ENCODE assay signal across 20 cellular contexts in genomic region chr15:66964111-66964738, GRCh38.
"Had no signal": no experiment of that assay in that cellular context is flagged by ENCODE, and none has a peak within 500 bp of the region (broad histone marks: within the 10 kb centered on the region; RNA-seq: fewer than 3 reads in every experiment).

No MANE protein-coding gene starts in this region.

- H3K27ac ChIP-seq: esophagus squamous epithelium, gastroesophageal sphincter, neutrophil, psoas muscle, right lobe of liver, spleen, tibial artery, upper lobe of left lung, vagina had no signal

- H3K4me3 ChIP-seq: esophagus squamous epithelium, gastroesophageal sphincter, psoas muscle, right lobe of liver, spleen, tibial artery, upper lobe of left lung, vagina had no signal

- DNase-seq: dermis blood vessel endothelial cell; esophagus squamous epithelium; glutamatergic neuron; immature natural killer cell; mesendoderm; naive thymus-derived CD4-positive, alpha-beta T cell; nephron progenitor cell; psoas muscle; retina; right lobe of liver; spleen; stimulated activated CD4-positive, alpha-beta T cell treated with anti-CD3 and anti-CD28 coated beads, Interleukin-15, amount 100 ng/mL, for 24 hours; stimulated activated CD4-positive, alpha-beta T cell treated with anti-CD3 and anti-CD28 coated beads, Interleukin-1b, Interleukin-23, amount 100 ng/mL, for 48 hours; stimulated activated CD4-positive, alpha-beta T cell treated with anti-CD3 and anti-CD28 coated beads, Interleukin-4, amount 100 ng/mL, for 24 hours; upper lobe of left lung had no signal

- ATAC-seq: gastroesophageal sphincter; naive thymus-derived CD4-positive, alpha-beta T cell; psoas muscle; stimulated activated memory B cell treated with anti-CD40 and anti-IgM and Interleukin-4, amounts not matched to agents 10 μg/mL and 1 μg/mL and 100 μg/mL, for 72 hours had no signal
